Comparison of ENCODE assay signal across 11 cellular contexts in the genomic region with DNA sequence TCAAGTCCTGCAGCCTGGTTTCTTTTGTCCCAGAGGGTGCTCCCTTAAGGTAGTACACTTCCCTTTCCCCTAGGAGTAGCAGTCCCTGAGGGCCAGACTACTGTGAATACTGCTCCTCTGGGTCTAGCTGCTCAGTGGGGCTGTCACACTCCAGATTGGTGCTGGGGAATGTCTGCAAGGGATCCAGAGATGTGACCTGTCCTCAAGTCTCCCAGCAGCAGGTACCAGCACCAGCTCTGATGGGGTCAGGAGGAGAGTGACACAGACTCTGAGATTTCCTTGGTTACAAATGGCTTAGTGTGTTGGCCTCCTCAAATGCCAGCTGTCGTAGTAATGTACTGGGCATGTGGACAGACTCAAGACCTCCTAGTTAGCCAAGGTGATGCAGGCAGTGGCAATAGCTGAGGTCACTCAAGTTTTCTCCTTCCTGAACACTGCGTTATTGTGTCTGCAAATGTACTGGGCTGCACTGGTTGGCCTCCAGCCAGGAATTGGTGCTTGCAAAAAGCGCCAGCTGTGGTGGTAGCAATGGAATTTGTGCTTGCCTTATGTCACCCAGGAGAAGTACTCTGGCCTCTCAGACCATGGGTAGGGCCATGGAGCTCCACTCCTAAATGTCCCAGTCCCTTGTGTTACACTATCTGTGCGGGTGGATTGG. TPM values are rescaled to one million over a fixed set of nuclear protein-coding genes. Genes with fewer than 3 reads are reported as not detected.
DNase-seq lines count a peak whose midpoint lies in the region; ATAC-seq and TF ChIP-seq lines count a peak whose summit lies in the region.
"Had no signal": no experiment of that assay in that cellular context is flagged by ENCODE, and none has a peak within 500 bp of the region (broad histone marks: within the 10 kb centered on the region; RNA-seq: fewer than 3 reads in every experiment).

No MANE protein-coding gene starts in this region.

- no peaks in the 10 kb centered on the region for H3K27me3 Mint-ChIP-seq in T-helper 17 cell
- H3K27me3 Mint-ChIP-seq: central memory CD8-positive, alpha-beta T cell had no signal

- in situ Hi-C loops in KBM-7 (cut with MboI; ENCODE audit: low pct_unique_long_range_greater_than_20kb, low sequenced_read_pairs), result no loop called here

- no peak for TF ChIP-seq CTCF in epithelial cell of esophagus (IDR thresholded peaks at IDR 0.05; ENCODE audit: insufficient read depth, low read depth, low read length, missing control alignments)

- no peak for ATAC-seq in HG03378 (IDR thresholded peaks at IDR 0.05; ENCODE audit: unreplicated experiment)
- ATAC-seq in T-helper 17 cell, result no peak
- no peak for ATAC-seq in GM19395 (IDR thresholded peaks at IDR 0.05; ENCODE audit: unreplicated experiment)

- no peaks in the 10 kb centered on the region for H3K36me3 Mint-ChIP-seq in T-helper 17 cell (ENCODE audit: low read depth)
- H3K36me3 Mint-ChIP-seq: CD4-positive, CD25-positive, alpha-beta regulatory T cell had no signal

- peak; percentile 40 for DNase-seq in AG08396 (ENCODE audit: low spot score)
- DNase-seq in MV-4-11 (lab: John Stamatoyannopoulos, UW), result peak; percentile 12
- DNase-seq in epithelial cell of esophagus (ENCODE audit: low read depth), result peak; percentile 40
- DNase-seq in midbrain (lab: John Stamatoyannopoulos, UW), result peak; percentile 51
- no peak for DNase-seq in KBM-7
- DNase-seq in T-helper 17 cell, result no peak
- DNase-seq: CD4-positive, CD25-positive, alpha-beta regulatory T cell; NCI-H526 treated with DMSO at 0.1 percent for 48 hours had no signal

- no peaks in the 10 kb centered on the region for H3K4me1 Mint-ChIP-seq in T-helper 17 cell

- no peak overlapping the region for H3K4me3 Mint-ChIP-seq in T-helper 17 cell
- H3K4me3 Mint-ChIP-seq: CD4-positive, CD25-positive, alpha-beta regulatory T cell; central memory CD8-positive, alpha-beta T cell had no signal

- H3K4me3 ChIP-seq in epithelial cell of esophagus (ENCODE audit: low read length), result no peak overlapping the region

- H3K27ac Mint-ChIP-seq in T-helper 17 cell, result no peak overlapping the region
- H3K27ac Mint-ChIP-seq: CD4-positive, CD25-positive, alpha-beta regulatory T cell had no signal

- no peaks in the 10 kb centered on the region for H3K9me3 ChIP-seq in T-helper 17 cell (ENCODE audit: control insufficient read depth, low read length, poor library complexity, severe bottlenecking)

RNA-seq across cellular contexts. Expression of gene AEBP2, which starts 36.4 kb away (rescaled TPM):
- 10 to 100 TPM; 50.0 to 52.7 TPM for total RNA-seq in T-helper 17 cell

Comparison
In these comparisons a context has a peak if more than half of its experiments do, and no peak if none do; other contexts are left out.
1. DNase-seq: peak in AG08396 (single experiment), MV-4-11 (single experiment), epithelial cell of esophagus (single experiment) and midbrain (single experiment); none in KBM-7 (single experiment) and T-helper 17 cell (0 of 3).